ENCODE assay signal across 1 cellular context in genomic region chr5:6378128-6379023, GRCh38.
A peak's percentile ranks its signal among the peaks of the same experiment; 100 is the strongest.
TF ChIP-seq lines count a peak whose summit lies in the region.

A gene with protein sequence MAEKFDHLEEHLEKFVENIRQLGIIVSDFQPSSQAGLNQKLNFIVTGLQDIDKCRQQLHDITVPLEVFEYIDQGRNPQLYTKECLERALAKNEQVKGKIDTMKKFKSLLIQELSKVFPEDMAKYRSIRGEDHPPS (minus strand): TSS chr5:6378547. CDS start chr5:6378483, 64 bp downstream.

TF ChIP-seq in K562, 482 proteins besides CTCF, POLR2A, EP300 and RAD21 (continued from another document):
- TF ChIP-seq, protein P1, sequence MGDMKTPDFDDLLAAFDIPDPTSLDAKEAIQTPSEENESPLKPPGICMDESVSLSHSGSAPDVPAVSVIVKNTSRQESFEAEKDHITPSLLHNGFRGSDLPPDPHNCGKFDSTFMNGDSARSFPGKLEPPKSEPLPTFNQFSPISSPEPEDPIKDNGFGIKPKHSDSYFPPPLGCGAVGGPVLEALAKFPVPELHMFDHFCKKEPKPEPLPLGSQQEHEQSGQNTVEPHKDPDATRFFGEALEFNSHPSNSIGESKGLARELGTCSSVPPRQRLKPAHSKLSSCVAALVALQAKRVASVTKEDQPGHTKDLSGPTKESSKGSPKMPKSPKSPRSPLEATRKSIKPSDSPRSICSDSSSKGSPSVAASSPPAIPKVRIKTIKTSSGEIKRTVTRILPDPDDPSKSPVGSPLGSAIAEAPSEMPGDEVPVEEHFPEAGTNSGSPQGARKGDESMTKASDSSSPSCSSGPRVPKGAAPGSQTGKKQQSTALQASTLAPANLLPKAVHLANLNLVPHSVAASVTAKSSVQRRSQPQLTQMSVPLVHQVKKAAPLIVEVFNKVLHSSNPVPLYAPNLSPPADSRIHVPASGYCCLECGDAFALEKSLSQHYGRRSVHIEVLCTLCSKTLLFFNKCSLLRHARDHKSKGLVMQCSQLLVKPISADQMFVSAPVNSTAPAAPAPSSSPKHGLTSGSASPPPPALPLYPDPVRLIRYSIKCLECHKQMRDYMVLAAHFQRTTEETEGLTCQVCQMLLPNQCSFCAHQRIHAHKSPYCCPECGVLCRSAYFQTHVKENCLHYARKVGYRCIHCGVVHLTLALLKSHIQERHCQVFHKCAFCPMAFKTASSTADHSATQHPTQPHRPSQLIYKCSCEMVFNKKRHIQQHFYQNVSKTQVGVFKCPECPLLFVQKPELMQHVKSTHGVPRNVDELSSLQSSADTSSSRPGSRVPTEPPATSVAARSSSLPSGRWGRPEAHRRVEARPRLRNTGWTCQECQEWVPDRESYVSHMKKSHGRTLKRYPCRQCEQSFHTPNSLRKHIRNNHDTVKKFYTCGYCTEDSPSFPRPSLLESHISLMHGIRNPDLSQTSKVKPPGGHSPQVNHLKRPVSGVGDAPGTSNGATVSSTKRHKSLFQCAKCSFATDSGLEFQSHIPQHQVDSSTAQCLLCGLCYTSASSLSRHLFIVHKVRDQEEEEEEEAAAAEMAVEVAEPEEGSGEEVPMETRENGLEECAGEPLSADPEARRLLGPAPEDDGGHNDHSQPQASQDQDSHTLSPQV (IDR thresholded peaks at IDR 0.05) = no peak
- no peak for TF ChIP-seq TRIM24 (IDR thresholded peaks at IDR 0.05)
- no peak for TF ChIP-seq CBX5 (IDR thresholded peaks at IDR 0.05; ENCODE audit: borderline replicate concordance, low read depth)
- no peak for TF ChIP-seq POU5F1 (IDR thresholded peaks at IDR 0.05; ENCODE audit: borderline replicate concordance, low read depth, low read length, partially characterized antibody)
- TF ChIP-seq ELF4 (CRISPR knock-in tag; IDR thresholded peaks at IDR 0.05) = peak; percentile 93
- 0 out of 2 replicates have a peak, but pooled peaks have one; percentile 79 for TF ChIP-seq HDAC2 (IDR thresholded peaks at IDR 0.05)
- TF ChIP-seq ZC3H11A (IDR thresholded peaks at IDR 0.05; ENCODE audit: low read depth, low read length) = no peak
- TF ChIP-seq ZNF23 (CRISPR knock-in tag; IDR thresholded peaks at IDR 0.05) = no peak
- TF ChIP-seq ZHX1 (conservative IDR thresholded peaks at IDR 0.05; ENCODE audit: low read length) = no peak
- TF ChIP-seq NCOA1 (IDR thresholded peaks at IDR 0.05; ENCODE audit: low read depth) = no peak; the same call in 1 of the 2 replicates
- no peak for TF ChIP-seq ZNF76 (CRISPR knock-in tag; IDR thresholded peaks at IDR 0.05; ENCODE audit: borderline replicate concordance)
- TF ChIP-seq ZNF785 (CRISPR knock-in tag; IDR thresholded peaks at IDR 0.05) = no peak
- peak; percentile 63 for TF ChIP-seq PML (IDR thresholded peaks at IDR 0.05; ENCODE audit: low read length)
- TF ChIP-seq ETV1 (tag; conservative IDR thresholded peaks at IDR 0.05; ENCODE audit: low read depth) = peak; percentile 54; the same call in 1 of the 2 replicates
- TF ChIP-seq ZNF12 (CRISPR knock-in tag; IDR thresholded peaks at IDR 0.05) = peak; percentile 67
- TF ChIP-seq HLTF (IDR thresholded peaks at IDR 0.05) = 0 out of 2 replicates have a peak, but pooled peaks have one; percentile 69
- TF ChIP-seq ELF1 (tag; IDR thresholded peaks at IDR 0.05) = peak; percentile 96
- TF ChIP-seq ZBTB40 (IDR thresholded peaks at IDR 0.05) = peak; percentile 96
- no peak for TF ChIP-seq ZBTB40 (CRISPR knock-in tag; IDR thresholded peaks at IDR 0.05)
- TF ChIP-seq FOXA1 (IDR thresholded peaks at IDR 0.05; ENCODE audit: borderline replicate concordance) = no peak
- TF ChIP-seq KLF13 (tag; IDR thresholded peaks at IDR 0.05; ENCODE audit: borderline replicate concordance, low read depth) = no peak
